ENCODE assay signal across 8 cellular contexts in genomic region chr11:133082851-133083488, GRCh38.
DNase-seq lines count a peak whose midpoint lies in the region; ATAC-seq and TF ChIP-seq lines count a peak whose summit lies in the region.

No MANE protein-coding gene starts in this region.

- intact Hi-C loops in heart right ventricle (cut with DNase I) (loop anchor here in 8 of 10 donors (2.0 to 5.0 kb wide), 7 partner anchors 69 to 754 kb away; no protein-coding TSS in a partner anchor), posterior cingulate gyrus (cut with DNase I) (loop anchor here (2.0 kb wide), 2 partner anchors 74 to 82 kb away; no protein-coding TSS in a partner anchor)

- POLR2A ChIA-PET in AG04450 (lab: Yijun Ruan, JAX), result no interaction called here

- peaks cover 0 to 6% (median 4%) of the 10 kb centered on the region in 9 donors for H3K4me1 ChIP-seq in heart right ventricle

- TF ChIP-seq CTCF in AG04450 (IDR thresholded peaks at IDR 0.05; ENCODE audit: low read depth, low read length) (peak; percentile 46), heart right ventricle (IDR thresholded peaks at IDR 0.05) (peak; percentile 54 to 97 (median 81))

- no peaks in the 10 kb centered on the region for H3K36me3 ChIP-seq in heart right ventricle

- peak overlapping the region; percentile 53 for H3K4me3 ChIP-seq in AG04450 (ENCODE audit: low read depth, low read length)
- peak overlapping the region; percentile 10 to 53 (median 43) for H3K4me3 ChIP-seq in heart right ventricle

- no peak for DNase-seq in AG04450 (ENCODE audit: low read depth, low spot score)
- DNase-seq in NCI-H69 (lab: John Stamatoyannopoulos, UW), result peak; percentile 60
- DNase-seq in activated effector memory CD4-positive, alpha-beta T cell treated with anti-CD3 and anti-CD28 coated beads, Interleukin-2, amount 50 U/mL, for 16 hours, result peak; percentile 84
- DNase-seq in heart right ventricle, result peak; percentile 28 to 75
- DNase-seq in posterior cingulate gyrus, result peak in 9 of 10 donors; percentile 40 to 96 (median 72)
- DNase-seq in LoVo (ENCODE audit: low spot score), result no peak

- H3K9me3 ChIP-seq in AG04450 (ENCODE audit: control insufficient read depth, insufficient read depth, low read length) (peaks cover 4% of the 10 kb centered on the region; the same call in 1 of the 2 replicates), heart right ventricle (no peaks in the 10 kb centered on the region)

- H3K27me3 ChIP-seq in AG04450 (ENCODE audit: control insufficient read depth, insufficient read depth, low read length), result peaks cover 12% of the 10 kb centered on the region
- peaks cover 0 to 84% (median 68%) of the 10 kb centered on the region in 7 donors for H3K27me3 ChIP-seq in heart right ventricle

- CTCF ChIA-PET in AG04450 (lab: Charles Lee), result interaction anchor here (0.7 to 1.8 kb wide), 4 partner anchors 9 to 873 kb away, joined by 3 to 9 read pairs (median 3); no protein-coding TSS in a partner anchor

- WGBS in heart right ventricle, 2 donors, result 1% methylated on average over 62 to 71 of the region's 71 CpGs

- H3K27ac ChIP-seq in AG04450 (ENCODE audit: low read depth, low read length) (no peak overlapping the region), heart right ventricle (no peak overlapping the region)

- ATAC-seq in GM18520 (IDR thresholded peaks at IDR 0.05; ENCODE audit: unreplicated experiment), result peak; percentile 94
- peak; percentile 85 for ATAC-seq in HG03025 (IDR thresholded peaks at IDR 0.05; ENCODE audit: low FRiP score, unreplicated experiment)
- peak; percentile 88 to 95 (median 92) for ATAC-seq in heart right ventricle

Comparison
In these comparisons a context has a peak if more than half of its experiments do, and no peak if none do; other contexts are left out.
1. DNase-seq: peak in NCI-H69 (single experiment), activated effector memory CD4-positive, alpha-beta T cell treated with anti-CD3 and anti-CD28 coated beads, Interleukin-2, amount 50 U/mL, for 16 hours (single experiment), heart right ventricle (2 of 2) and posterior cingulate gyrus (9 of 10); none in AG04450 (single experiment) and LoVo (single experiment).
2. Peak in every context shown above with its lines, with median percentiles within 50 percentile points of each other: ATAC-seq.